Comparison of ENCODE assay signal across 9 cellular contexts in the genomic region with DNA sequence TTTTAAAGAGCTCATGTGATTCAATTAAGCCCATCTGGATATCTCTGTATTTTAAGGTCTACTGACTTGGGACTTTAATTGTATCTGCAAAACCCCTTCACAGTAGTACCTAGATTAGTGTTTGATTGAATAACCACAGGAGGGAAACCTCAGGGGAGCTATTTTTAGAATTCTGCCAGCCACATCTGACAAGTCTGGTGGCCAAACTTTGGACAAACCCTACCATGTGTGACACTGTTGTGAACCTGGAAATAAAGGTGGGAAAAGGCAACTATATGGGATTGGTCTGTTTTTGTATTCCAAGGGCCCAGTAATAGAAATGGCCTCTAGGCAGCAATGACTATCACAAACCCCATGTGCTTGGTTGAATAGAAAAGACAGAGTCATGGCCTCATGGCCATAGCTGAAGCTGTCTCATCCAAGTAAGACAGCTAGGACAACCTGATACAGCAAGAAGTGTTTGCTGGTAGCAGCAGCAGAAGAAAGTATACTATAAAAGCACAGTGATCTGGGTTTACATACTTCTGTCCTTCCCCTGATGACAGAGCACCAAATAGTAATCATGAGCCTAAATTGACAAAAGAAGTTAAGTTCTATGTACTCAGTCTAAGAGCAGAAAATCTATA.
DNase-seq lines count a peak whose midpoint lies in the region; ATAC-seq, FAIRE-seq and TF ChIP-seq lines count a peak whose summit lies in the region.
"Had no signal": no experiment of that assay in that cellular context is flagged by ENCODE, and none has a peak within 500 bp of the region (broad histone marks: within the 10 kb centered on the region; RNA-seq: fewer than 3 reads in every experiment).

No MANE protein-coding gene starts in this region.

- peak; percentile 26 for FAIRE-seq in GM19239 (lab: Jason Lieb, UNC)

- H3K36me3 Mint-ChIP-seq in activated naive CD8-positive, alpha-beta T cell treated with anti-CD3 and anti-CD28 coated beads, Interleukin-2, amount 10 ng/mL, durations not matched to agents 7 days and 5 days = peaks cover 16% of the 10 kb centered on the region
- H3K36me3 Mint-ChIP-seq in stimulated activated memory B cell treated with anti-CD40 and anti-IgM and Interleukin-4, amounts not matched to agents 10 μg/mL and 1 μg/mL and 100 μg/mL, for 72 hours = no peaks in the 10 kb centered on the region
- peaks cover 6% of the 10 kb centered on the region for H3K36me3 Mint-ChIP-seq in progenitor cell of endocrine pancreas (ENCODE audit: insufficient read depth)

- DNase-seq in GM19239 (ENCODE audit: insufficient read length, low spot score) (no peak), HK-2 (ENCODE audit: unreplicated experiment) (peak; percentile 10), T-helper 9 cell (no peak), progenitor cell of endocrine pancreas (ENCODE audit: low spot score, unreplicated experiment) (no peak)
- no peak for DNase-seq in activated naive CD8-positive, alpha-beta T cell treated with anti-CD3 and anti-CD28 coated beads, Interleukin-2, amount 10 ng/mL, durations not matched to agents 7 days and 5 days
- no peak for DNase-seq in stimulated activated CD4-positive, alpha-beta T cell treated with anti-CD3 and anti-CD28 coated beads, Interleukin-15, amount 100 ng/mL, for 24 hours
- DNase-seq: activated CD4-positive, alpha-beta T cell treated with anti-CD3 and anti-CD28 coated beads, Interleukin-2, amount 50 U/mL, for 1 hour had no signal

- H3K4me1 Mint-ChIP-seq in activated naive CD8-positive, alpha-beta T cell treated with anti-CD3 and anti-CD28 coated beads, Interleukin-2, amount 10 ng/mL, durations not matched to agents 7 days and 5 days = peaks cover 8% of the 10 kb centered on the region
- peaks cover 6% of the 10 kb centered on the region for H3K4me1 Mint-ChIP-seq in stimulated activated memory B cell treated with anti-CD40 and anti-IgM and Interleukin-4, amounts not matched to agents 10 μg/mL and 1 μg/mL and 100 μg/mL, for 72 hours
- H3K4me1 Mint-ChIP-seq in progenitor cell of endocrine pancreas (ENCODE audit: low read depth) = peaks cover 18% of the 10 kb centered on the region

- POLR2A ChIA-PET in activated naive CD8-positive, alpha-beta T cell treated with anti-CD3 and anti-CD28 coated beads, Interleukin-2, amount 10 ng/mL, durations not matched to agents 7 days and 5 days (lab: Charles Lee) = interaction anchor here (1.4 kb wide), 1 partner anchor 33 kb away, joined by 3 read pairs; no protein-coding TSS in a partner anchor

- no peak for TF ChIP-seq CTCF in progenitor cell of endocrine pancreas (IDR thresholded peaks at IDR 0.05; ENCODE audit: unreplicated experiment)

- H3K4me3 Mint-ChIP-seq in activated naive CD8-positive, alpha-beta T cell treated with anti-CD3 and anti-CD28 coated beads, Interleukin-2, amount 10 ng/mL, durations not matched to agents 7 days and 5 days = no peak overlapping the region
- no peak overlapping the region for H3K4me3 Mint-ChIP-seq in stimulated activated memory B cell treated with anti-CD40 and anti-IgM and Interleukin-4, amounts not matched to agents 10 μg/mL and 1 μg/mL and 100 μg/mL, for 72 hours
- H3K4me3 Mint-ChIP-seq in progenitor cell of endocrine pancreas (ENCODE audit: low read depth) = no peak overlapping the region
- H3K4me3 Mint-ChIP-seq: nephron had no signal

- ATAC-seq in activated naive CD8-positive, alpha-beta T cell treated with anti-CD3 and anti-CD28 coated beads, Interleukin-2, amount 10 ng/mL, durations not matched to agents 7 days and 5 days (ENCODE audit: low read depth) = peak; percentile 45
- ATAC-seq in stimulated activated memory B cell treated with anti-CD40 and anti-IgM and Interleukin-4, amounts not matched to agents 10 μg/mL and 1 μg/mL and 100 μg/mL, for 72 hours = peak; percentile 34

- no peak overlapping the region for H3K27ac Mint-ChIP-seq in activated naive CD8-positive, alpha-beta T cell treated with anti-CD3 and anti-CD28 coated beads, Interleukin-2, amount 10 ng/mL, durations not matched to agents 7 days and 5 days
- no peak overlapping the region for H3K27ac Mint-ChIP-seq in stimulated activated memory B cell treated with anti-CD40 and anti-IgM and Interleukin-4, amounts not matched to agents 10 μg/mL and 1 μg/mL and 100 μg/mL, for 72 hours
- no peak overlapping the region for H3K27ac Mint-ChIP-seq in progenitor cell of endocrine pancreas
- H3K27ac Mint-ChIP-seq: nephron had no signal

- no peaks in the 10 kb centered on the region for H3K27me3 Mint-ChIP-seq in activated naive CD8-positive, alpha-beta T cell treated with anti-CD3 and anti-CD28 coated beads, Interleukin-2, amount 10 ng/mL, durations not matched to agents 7 days and 5 days
- H3K27me3 Mint-ChIP-seq in stimulated activated memory B cell treated with anti-CD40 and anti-IgM and Interleukin-4, amounts not matched to agents 10 μg/mL and 1 μg/mL and 100 μg/mL, for 72 hours = no peaks in the 10 kb centered on the region
- no peaks in the 10 kb centered on the region for H3K27me3 Mint-ChIP-seq in progenitor cell of endocrine pancreas

- peaks cover 5% of the 10 kb centered on the region for H3K9me3 Mint-ChIP-seq in activated naive CD8-positive, alpha-beta T cell treated with anti-CD3 and anti-CD28 coated beads, Interleukin-2, amount 10 ng/mL, durations not matched to agents 7 days and 5 days
- H3K9me3 Mint-ChIP-seq in stimulated activated memory B cell treated with anti-CD40 and anti-IgM and Interleukin-4, amounts not matched to agents 10 μg/mL and 1 μg/mL and 100 μg/mL, for 72 hours = no peaks in the 10 kb centered on the region
- peaks cover 7% of the 10 kb centered on the region for H3K9me3 Mint-ChIP-seq in progenitor cell of endocrine pancreas (ENCODE audit: low read depth)
- H3K9me3 Mint-ChIP-seq: nephron had no signal
